In the genomic region with DNA sequence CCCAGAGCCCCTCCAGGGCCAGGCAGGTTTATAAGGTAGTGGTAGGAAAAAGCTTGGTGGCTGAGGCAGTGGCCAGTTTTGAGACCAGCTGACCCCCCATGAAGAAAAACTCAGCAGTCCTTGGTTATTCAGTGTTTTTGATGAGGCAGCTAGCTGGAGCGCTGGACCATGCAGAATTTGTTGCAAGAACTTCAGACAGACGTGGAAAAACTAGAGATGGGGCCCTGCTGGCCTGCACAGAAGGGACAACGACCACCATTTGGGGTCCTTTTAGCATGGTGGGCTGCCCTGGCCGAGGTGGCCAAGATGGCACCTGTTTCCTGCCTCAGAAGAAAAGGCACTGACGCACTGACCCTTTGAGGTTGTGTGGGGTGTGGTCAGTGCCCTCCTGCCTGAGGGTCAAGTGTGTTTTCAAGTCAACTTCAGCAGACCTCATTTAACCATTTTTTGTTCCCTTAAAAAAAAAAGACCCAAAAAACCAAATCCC, we compare ENCODE assay signal across 1 cellular context.
TF ChIP-seq lines count a peak whose summit lies in the region.

No MANE protein-coding gene starts in this region.

TF ChIP-seq in K562, 482 proteins besides CTCF, POLR2A, EP300 and RAD21:
- TF ChIP-seq SP1 (CRISPR knock-in tag; IDR thresholded peaks at IDR 0.05) (no peak), MYNN (IDR thresholded peaks at IDR 0.05) (peak; percentile 47; the same call in 1 of the 2 replicates), MYNN (CRISPR knock-in tag; IDR thresholded peaks at IDR 0.05) (no peak), SUPT5H (IDR thresholded peaks at IDR 0.05) (peak; percentile 21), ZNF551 (CRISPR knock-in tag; IDR thresholded peaks at IDR 0.05) (no peak)
- TF ChIP-seq, protein P1, sequence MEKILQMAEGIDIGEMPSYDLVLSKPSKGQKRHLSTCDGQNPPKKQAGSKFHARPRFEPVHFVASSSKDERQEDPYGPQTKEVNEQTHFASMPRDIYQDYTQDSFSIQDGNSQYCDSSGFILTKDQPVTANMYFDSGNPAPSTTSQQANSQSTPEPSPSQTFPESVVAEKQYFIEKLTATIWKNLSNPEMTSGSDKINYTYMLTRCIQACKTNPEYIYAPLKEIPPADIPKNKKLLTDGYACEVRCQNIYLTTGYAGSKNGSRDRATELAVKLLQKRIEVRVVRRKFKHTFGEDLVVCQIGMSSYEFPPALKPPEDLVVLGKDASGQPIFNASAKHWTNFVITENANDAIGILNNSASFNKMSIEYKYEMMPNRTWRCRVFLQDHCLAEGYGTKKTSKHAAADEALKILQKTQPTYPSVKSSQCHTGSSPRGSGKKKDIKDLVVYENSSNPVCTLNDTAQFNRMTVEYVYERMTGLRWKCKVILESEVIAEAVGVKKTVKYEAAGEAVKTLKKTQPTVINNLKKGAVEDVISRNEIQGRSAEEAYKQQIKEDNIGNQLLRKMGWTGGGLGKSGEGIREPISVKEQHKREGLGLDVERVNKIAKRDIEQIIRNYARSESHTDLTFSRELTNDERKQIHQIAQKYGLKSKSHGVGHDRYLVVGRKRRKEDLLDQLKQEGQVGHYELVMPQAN (IDR thresholded peaks at IDR 0.05; ENCODE audit: borderline replicate concordance) = no peak
